In the genomic region with DNA sequence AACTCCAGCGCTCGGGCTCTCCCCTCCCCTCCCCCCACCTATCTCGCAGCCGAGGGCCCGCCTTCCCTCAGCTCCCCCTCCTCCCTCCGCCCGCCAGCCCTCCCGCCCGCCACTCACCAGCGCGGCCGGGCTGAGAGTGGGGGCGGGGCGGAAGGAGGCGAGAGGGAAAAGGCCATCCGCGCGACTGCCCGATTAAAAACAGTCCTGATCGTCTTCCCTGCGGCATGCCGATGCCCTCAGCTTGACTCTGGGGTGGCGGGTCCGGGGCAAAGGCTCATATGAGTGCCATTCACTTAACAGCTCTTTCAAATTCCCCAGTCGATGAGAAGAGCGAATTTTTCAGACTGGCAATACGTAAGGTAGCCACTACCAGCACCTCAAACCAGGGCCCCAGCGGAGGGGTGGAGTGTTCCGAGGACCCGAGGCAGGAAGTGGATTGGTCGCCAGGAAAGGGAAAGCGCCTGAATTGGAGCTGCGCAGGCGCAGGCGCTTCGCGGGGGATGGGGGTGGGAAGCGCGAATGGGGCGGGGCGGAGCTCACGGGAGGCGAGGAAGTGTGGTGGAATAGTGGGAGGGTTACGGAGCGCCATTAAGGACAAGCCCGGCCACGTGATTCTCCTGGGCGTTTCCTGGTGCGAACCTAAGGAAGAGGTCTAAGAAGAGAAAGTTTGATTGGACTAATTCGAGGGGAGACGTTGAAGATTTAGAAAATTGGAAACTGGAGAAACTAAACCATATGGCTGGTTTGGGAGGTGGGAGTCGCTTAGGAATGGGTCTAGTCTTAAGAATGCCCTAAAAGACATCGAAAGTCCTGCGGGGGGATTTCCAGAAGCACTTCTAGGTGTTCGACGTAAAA, we compare ENCODE assay signal across 8 cellular contexts. TPM values are rescaled to one million over a fixed set of nuclear protein-coding genes. Genes with fewer than 3 reads are reported as not detected.
A peak's percentile ranks its signal among the peaks of the same experiment; 100 is the strongest.
DNase-seq lines count a peak whose midpoint lies in the region; ATAC-seq and TF ChIP-seq lines count a peak whose summit lies in the region.

A gene with protein sequence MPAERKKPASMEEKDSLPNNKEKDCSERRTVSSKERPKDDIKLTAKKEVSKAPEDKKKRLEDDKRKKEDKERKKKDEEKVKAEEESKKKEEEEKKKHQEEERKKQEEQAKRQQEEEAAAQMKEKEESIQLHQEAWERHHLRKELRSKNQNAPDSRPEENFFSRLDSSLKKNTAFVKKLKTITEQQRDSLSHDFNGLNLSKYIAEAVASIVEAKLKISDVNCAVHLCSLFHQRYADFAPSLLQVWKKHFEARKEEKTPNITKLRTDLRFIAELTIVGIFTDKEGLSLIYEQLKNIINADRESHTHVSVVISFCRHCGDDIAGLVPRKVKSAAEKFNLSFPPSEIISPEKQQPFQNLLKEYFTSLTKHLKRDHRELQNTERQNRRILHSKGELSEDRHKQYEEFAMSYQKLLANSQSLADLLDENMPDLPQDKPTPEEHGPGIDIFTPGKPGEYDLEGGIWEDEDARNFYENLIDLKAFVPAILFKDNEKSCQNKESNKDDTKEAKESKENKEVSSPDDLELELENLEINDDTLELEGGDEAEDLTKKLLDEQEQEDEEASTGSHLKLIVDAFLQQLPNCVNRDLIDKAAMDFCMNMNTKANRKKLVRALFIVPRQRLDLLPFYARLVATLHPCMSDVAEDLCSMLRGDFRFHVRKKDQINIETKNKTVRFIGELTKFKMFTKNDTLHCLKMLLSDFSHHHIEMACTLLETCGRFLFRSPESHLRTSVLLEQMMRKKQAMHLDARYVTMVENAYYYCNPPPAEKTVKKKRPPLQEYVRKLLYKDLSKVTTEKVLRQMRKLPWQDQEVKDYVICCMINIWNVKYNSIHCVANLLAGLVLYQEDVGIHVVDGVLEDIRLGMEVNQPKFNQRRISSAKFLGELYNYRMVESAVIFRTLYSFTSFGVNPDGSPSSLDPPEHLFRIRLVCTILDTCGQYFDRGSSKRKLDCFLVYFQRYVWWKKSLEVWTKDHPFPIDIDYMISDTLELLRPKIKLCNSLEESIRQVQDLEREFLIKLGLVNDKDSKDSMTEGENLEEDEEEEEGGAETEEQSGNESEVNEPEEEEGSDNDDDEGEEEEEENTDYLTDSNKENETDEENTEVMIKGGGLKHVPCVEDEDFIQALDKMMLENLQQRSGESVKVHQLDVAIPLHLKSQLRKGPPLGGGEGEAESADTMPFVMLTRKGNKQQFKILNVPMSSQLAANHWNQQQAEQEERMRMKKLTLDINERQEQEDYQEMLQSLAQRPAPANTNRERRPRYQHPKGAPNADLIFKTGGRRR (minus strand): TSS at position 13 of the 855 bp plus-strand sequence. CDS start 7,386 bp downstream, outside the sequence.

- DNase-seq in BE2C (peak; percentile 97), NCI-H526 treated with DMSO at 0.1 percent for 48 hours (lab: John Stamatoyannopoulos, UW) (peak; percentile 93), kidney glomerular epithelial cell (lab: John Stamatoyannopoulos, UW) (peak; percentile 95)
- peak; percentile 98 for DNase-seq in activated CD4-positive, alpha-beta T cell treated with anti-CD3 and anti-CD28 coated beads for 48 hours
- DNase-seq in stimulated activated CD4-positive, alpha-beta T cell treated with anti-CD3 and anti-CD28 coated beads, Interleukin-15, amount 100 ng/mL, for 48 hours (ENCODE audit: low read depth in 2 of 2), result peak; percentile 96 to 98

- no peaks in the 10 kb centered on the region for H3K4me1 ChIP-seq in BE2C

- H3K27me3 ChIP-seq in BE2C, result no peaks in the 10 kb centered on the region

- H3K27ac ChIP-seq in cingulate gyrus (ENCODE audit: low read depth, low read length), result peak within 1 kb of the TSS; percentile 100

- H3K36me3 ChIP-seq in BE2C, result no peaks in the 10 kb centered on the region

- TF ChIP-seq CTCF in BE2C (IDR thresholded peaks at IDR 0.05; ENCODE audit: low read depth, low read length), result no peak

- H3K4me3 ChIP-seq in BE2C (ENCODE audit: low read depth, low read length), result peak within 1 kb of the TSS; percentile 91

- H3K9me3 ChIP-seq in BE2C, result no peaks in the 10 kb centered on the region

- ATAC-seq in GM19328 (IDR thresholded peaks at IDR 0.05; ENCODE audit: unreplicated experiment), result peak; percentile 45
- ATAC-seq in HG03469 (IDR thresholded peaks at IDR 0.05; ENCODE audit: unreplicated experiment), result peak; percentile 30

RNA-seq across cellular contexts. Expression of the gene that starts here (rescaled TPM):
- polyA plus RNA-seq in BE2C (2012; ENCODE audit: insufficient read depth, insufficient read length, low read depth), result 13.3 TPM

Comparison
In these comparisons a context has a peak if more than half of its experiments do, and no peak if none do; other contexts are left out.
1. Peak in every context shown above with its lines: DNase-seq, ATAC-seq, H3K4me3 ChIP-seq and H3K27ac ChIP-seq.